ENCODE assay signal across 19 cellular contexts in genomic region chr18:36752929-36753865, GRCh38.
DNase-seq lines count a peak whose midpoint lies in the region; ATAC-seq, FAIRE-seq and TF ChIP-seq lines count a peak whose summit lies in the region.
"Had no signal": no experiment of that assay in that cellular context is flagged by ENCODE, and none has a peak within 500 bp of the region (broad histone marks: within the 10 kb centered on the region; RNA-seq: fewer than 3 reads in every experiment).

No MANE protein-coding gene starts in this region.

- H3K27me3 ChIP-seq in SJCRH30: no peaks in the 10 kb centered on the region
- H3K27me3 ChIP-seq in CD4-positive, alpha-beta T cell (ENCODE audit: control insufficient read depth, insufficient read depth, low read length): no peaks in the 10 kb centered on the region
- H3K27me3 ChIP-seq: BE2C, left lung had no signal

- H3K27ac Mint-ChIP-seq in CD4-positive, alpha-beta T cell: no peak overlapping the region

- H3K27me3 Mint-ChIP-seq in CD4-positive, alpha-beta T cell: peaks cover 22% of the 10 kb centered on the region

- no peaks in the 10 kb centered on the region for H3K4me1 ChIP-seq in SJCRH30
- H3K4me1 ChIP-seq: BE2C, left lung, parathyroid adenoma had no signal

- H3K4me3 Mint-ChIP-seq in CD4-positive, alpha-beta T cell: no peak overlapping the region

- FAIRE-seq in D721Med (lab: Jason Lieb, UNC): peak; percentile 51
- FAIRE-seq: G401.6 had no signal

- H3K4me3 ChIP-seq in SJCRH30 (no peak overlapping the region), fibroblast of mammary gland (ENCODE audit: control insufficient read depth, low read depth, low read length) (no peak overlapping the region)
- H3K4me3 ChIP-seq: left lung, skin epidermis had no signal

- TF ChIP-seq CTCF in D721Med (IDR thresholded peaks at IDR 0.05; ENCODE audit: insufficient read depth, missing control alignments) (no peak), fibroblast of mammary gland (conservative IDR thresholded peaks at IDR 0.05; ENCODE audit: control insufficient read depth, insufficient read depth, low read depth, low read length) (no peak)
- no peak for TF ChIP-seq CTCF in CD4-positive, alpha-beta T cell (IDR thresholded peaks at IDR 0.05)

- H3K9me3 ChIP-seq in SJCRH30 (replicated peaks): no peaks in the 10 kb centered on the region
- H3K9me3 ChIP-seq in CD4-positive, alpha-beta T cell (ENCODE audit: control insufficient read depth, low read length): no peaks in the 10 kb centered on the region
- H3K9me3 ChIP-seq: BE2C, left lung had no signal

- no peaks in the 10 kb centered on the region for H3K4me1 Mint-ChIP-seq in CD4-positive, alpha-beta T cell (ENCODE audit: low read depth)

- CTCF ChIA-PET in CD4-positive, alpha-beta T cell (lab: Charles Lee): no interaction called here

- no peaks in the 10 kb centered on the region for H3K36me3 Mint-ChIP-seq in CD4-positive, alpha-beta T cell (ENCODE audit: low read depth)

- DNase-seq in D721Med (ENCODE audit: insufficient read length, low spot score) (no peak), SJCRH30 (peak; percentile 4 to 10), fibroblast of mammary gland (ENCODE audit: low read depth) (peak; percentile 8), middle frontal gyrus (ENCODE audit: extremely low spot score, low spot score) (peak; percentile 27), NCI-H69 (lab: John Stamatoyannopoulos, UW) (no peak)
- DNase-seq in CD4-positive, alpha-beta T cell: no peak
- DNase-seq: activated CD4-positive, alpha-beta T cell treated with anti-CD3 and anti-CD28 coated beads for 4 hours; activated gamma-delta T cell; BE2C; left lung; NCI-H1048; NCI-H524 treated with DMSO at 0.1 percent for 48 hours; PC-3; stimulated activated CD4-positive, alpha-beta T cell treated with anti-CD3 and anti-CD28 coated beads, Interleukin-4, amount 100 ng/mL, for 1 hour had no signal

- intact Hi-C loops in CD4-positive, alpha-beta T cell (cut with DNase I, micrococcal nuclease): loop anchor here in 1 of 2 experiments (5.0 kb wide), 1 partner anchor 51 kb away; no protein-coding TSS in a partner anchor

- no peaks in the 10 kb centered on the region for H3K36me3 ChIP-seq in SJCRH30
- H3K36me3 ChIP-seq: BE2C, left lung had no signal

- peaks cover 3% of the 10 kb centered on the region for H3K9me3 Mint-ChIP-seq in CD4-positive, alpha-beta T cell

- POLR2A ChIA-PET in CD4-positive, alpha-beta T cell (lab: Charles Lee): no interaction called here

- H3K27ac ChIP-seq in SJCRH30: no peak overlapping the region
- H3K27ac ChIP-seq in CD4-positive, alpha-beta T cell (ENCODE audit: low read depth, low read length): no peak overlapping the region
- H3K27ac ChIP-seq: left lung, parathyroid adenoma, skin epidermis had no signal

- no peak for ATAC-seq in HG03045 (IDR thresholded peaks at IDR 0.05; ENCODE audit: unreplicated experiment)
- no peak for ATAC-seq in GM19452 (IDR thresholded peaks at IDR 0.05; ENCODE audit: unreplicated experiment)
- no peak for ATAC-seq in CD4-positive, alpha-beta T cell (ENCODE audit: poor library complexity)
- ATAC-seq: left lung, PC-3 had no signal

Comparison
In these comparisons a context has a peak if more than half of its experiments do, and no peak if none do; other contexts are left out.
1. DNase-seq: peak in SJCRH30 (2 of 2), fibroblast of mammary gland (single experiment) and middle frontal gyrus (single experiment); none in D721Med (single experiment), NCI-H69 (single experiment) and CD4-positive, alpha-beta T cell (0 of 10).